In genomic region chr1:198632007-198632406, GRCh38 we compare ENCODE assay signal across 30 cellular contexts. TPM values are rescaled to one million over a fixed set of nuclear protein-coding genes. Genes with fewer than 3 reads are reported as not detected.
DNase-seq lines count a peak whose midpoint lies in the region; ATAC-seq, FAIRE-seq and TF ChIP-seq lines count a peak whose summit lies in the region.
"Had no signal": no experiment of that assay in that cellular context is flagged by ENCODE, and none has a peak within 500 bp of the region (broad histone marks: within the 10 kb centered on the region; RNA-seq: fewer than 3 reads in every experiment).

No MANE protein-coding gene starts in this region.

- POLR2A ChIA-PET in activated B cell treated with CpG ODN at 0.5 μM for 24 hours (lab: Charles Lee): interaction anchor here (0.6 to 11.9 kb wide), 3 partner anchors 10 to 168 kb away, joined by 3 to 307 read pairs (median 4); no protein-coding TSS in a partner anchor

- H3K4me1 Mint-ChIP-seq in activated T-cell treated with anti-CD3 and anti-CD28 coated beads, Interleukin-2, amount 50 U/mL, for 24 hours (ENCODE audit: low read depth): peaks cover 88% of the 10 kb centered on the region
- peaks cover 95% of the 10 kb centered on the region for H3K4me1 Mint-ChIP-seq in activated B cell treated with CpG ODN at 0.5 μM for 24 hours
- peaks cover 87% of the 10 kb centered on the region for H3K4me1 Mint-ChIP-seq in central memory CD8-positive, alpha-beta T cell
- H3K4me1 Mint-ChIP-seq: nephron had no signal

- H3K9me3 Mint-ChIP-seq in activated T-cell treated with anti-CD3 and anti-CD28 coated beads, Interleukin-2, amount 50 U/mL, for 24 hours: peaks cover 7% of the 10 kb centered on the region
- peaks cover 3% of the 10 kb centered on the region for H3K9me3 Mint-ChIP-seq in activated B cell treated with CpG ODN at 0.5 μM for 24 hours
- peaks cover 7% of the 10 kb centered on the region for H3K9me3 Mint-ChIP-seq in central memory CD8-positive, alpha-beta T cell
- H3K9me3 Mint-ChIP-seq: nephron had no signal

- no peak overlapping the region for H3K4me3 ChIP-seq in upper lobe of left lung
- H3K4me3 ChIP-seq: BLaER1, gastroesophageal sphincter, left lung, testis had no signal

- no peak for DNase-seq in activated T-cell treated with anti-CD3 and anti-CD28 coated beads, Interleukin-2, amount 50 U/mL, for 24 hours
- no peak for DNase-seq in activated T-cell treated with anti-CD3 and anti-CD28 coated beads, Interleukin-2, amount 50 U/mL, for 1 hour
- DNase-seq in GM19239 (ENCODE audit: insufficient read length, low spot score) (no peak), activated B cell treated with CpG ODN at 0.5 μM for 24 hours (no peak), upper lobe of left lung (no peak), RCC 7860 (ENCODE audit: low spot score) (no peak)
- no peak for DNase-seq in central memory CD8-positive, alpha-beta T cell (ENCODE audit: low spot score in 2 of 2)
- DNase-seq: activated CD4-positive, alpha-beta T cell treated with anti-CD3 and anti-CD28 coated beads for 1 hour; caudate nucleus; hippocampal formation; immature natural killer cell; left lung; NCI-H1105; NCI-H1930; NCI-H226; NCI-H774; retina; small intestine; stimulated activated CD4-positive, alpha-beta T cell treated with anti-CD3 and anti-CD28 coated beads, Interleukin-2, amount 100 ng/mL, for 24 hours; testis had no signal

- H3K4me1 ChIP-seq in upper lobe of left lung: no peaks in the 10 kb centered on the region
- H3K4me1 ChIP-seq: gastroesophageal sphincter, testis had no signal

- 81 to 89% methylated on average over 2 of the region's 2 CpGs for WGBS in upper lobe of left lung, 2 donors

- peak overlapping the region; percentile 16 for H3K4me3 Mint-ChIP-seq in activated T-cell treated with anti-CD3 and anti-CD28 coated beads, Interleukin-2, amount 50 U/mL, for 24 hours
- peak overlapping the region; percentile 5 for H3K4me3 Mint-ChIP-seq in activated B cell treated with CpG ODN at 0.5 μM for 24 hours
- H3K4me3 Mint-ChIP-seq in central memory CD8-positive, alpha-beta T cell: no peak overlapping the region
- H3K4me3 Mint-ChIP-seq: immature natural killer cell, nephron had no signal

- no peak overlapping the region for H3K27ac ChIP-seq in upper lobe of left lung
- H3K27ac ChIP-seq: BLaER1, gastroesophageal sphincter, testis had no signal

- ATAC-seq in activated B cell treated with CpG ODN at 0.5 μM for 24 hours (ENCODE audit: low read depth) (no peak), HG03039 (IDR thresholded peaks at IDR 0.05; ENCODE audit: unreplicated experiment) (no peak), upper lobe of left lung (ENCODE audit: low FRiP score in 2 of 2) (no peak)
- ATAC-seq in central memory CD8-positive, alpha-beta T cell (replicated peaks; ENCODE audit: extremely low read depth, poor library complexity, severe bottlenecking): no peak
- ATAC-seq: gastroesophageal sphincter, left lung, Right ventricle myocardium inferior had no signal

- no peak for TF ChIP-seq CTCF in activated B cell treated with CpG ODN at 0.5 μM for 24 hours (IDR thresholded peaks at IDR 0.05)
- TF ChIP-seq CTCF in upper lobe of left lung (IDR thresholded peaks at IDR 0.05): no peak

- no peaks in the 10 kb centered on the region for H3K36me3 ChIP-seq in upper lobe of left lung
- H3K36me3 ChIP-seq: BLaER1, gastroesophageal sphincter, left lung had no signal

- H3K27me3 Mint-ChIP-seq in activated T-cell treated with anti-CD3 and anti-CD28 coated beads, Interleukin-2, amount 50 U/mL, for 24 hours: no peaks in the 10 kb centered on the region
- no peaks in the 10 kb centered on the region for H3K27me3 Mint-ChIP-seq in activated B cell treated with CpG ODN at 0.5 μM for 24 hours
- H3K27me3 Mint-ChIP-seq in central memory CD8-positive, alpha-beta T cell: no peaks in the 10 kb centered on the region

- FAIRE-seq in GM19239 (lab: Jason Lieb, UNC) (peak; percentile 40), RCC 7860 (lab: Jason Lieb, UNC) (no peak)
- FAIRE-seq: astrocyte, small intestine, TTC549 had no signal

- peak overlapping the region; percentile 51 for H3K27ac Mint-ChIP-seq in activated T-cell treated with anti-CD3 and anti-CD28 coated beads, Interleukin-2, amount 50 U/mL, for 24 hours
- H3K27ac Mint-ChIP-seq in activated B cell treated with CpG ODN at 0.5 μM for 24 hours: peak overlapping the region; percentile 64
- peak overlapping the region; percentile 32 for H3K27ac Mint-ChIP-seq in central memory CD8-positive, alpha-beta T cell (ENCODE audit: low read depth)
- H3K27ac Mint-ChIP-seq: immature natural killer cell, nephron had no signal

- no peak for TF ChIP-seq EP300 in upper lobe of left lung (IDR thresholded peaks at IDR 0.05)

- H3K36me3 Mint-ChIP-seq in activated T-cell treated with anti-CD3 and anti-CD28 coated beads, Interleukin-2, amount 50 U/mL, for 24 hours (ENCODE audit: low read depth): peaks cover 21% of the 10 kb centered on the region
- H3K36me3 Mint-ChIP-seq in activated B cell treated with CpG ODN at 0.5 μM for 24 hours (ENCODE audit: low read depth): no peaks in the 10 kb centered on the region
- H3K36me3 Mint-ChIP-seq in central memory CD8-positive, alpha-beta T cell (ENCODE audit: insufficient read depth): peaks cover 12% of the 10 kb centered on the region

- no peak for TF ChIP-seq POLR2A in upper lobe of left lung (IDR thresholded peaks at IDR 0.05)

- intact Hi-C loops in activated B cell treated with CpG ODN at 0.5 μM for 24 hours (cut with micrococcal nuclease): no loop called here

- no peaks in the 10 kb centered on the region for H3K9me3 ChIP-seq in upper lobe of left lung
- H3K9me3 ChIP-seq: BLaER1, gastroesophageal sphincter, left lung, testis had no signal

- CTCF ChIA-PET in activated B cell treated with CpG ODN at 0.5 μM for 24 hours (lab: Charles Lee): interaction anchor here (2.0 kb wide), 1 partner anchor 10 kb away, joined by 10 read pairs; no protein-coding TSS in a partner anchor

- no peaks in the 10 kb centered on the region for H3K27me3 ChIP-seq in upper lobe of left lung
- H3K27me3 ChIP-seq: BLaER1, gastroesophageal sphincter, left lung, testis had no signal

RNA-seq across cellular contexts. Expression of gene PTPRC, which starts 6.8 kb away (rescaled TPM):
- total RNA-seq in activated B cell treated with CpG ODN at 0.5 μM for 24 hours (426 and 506 TPM in 2 replicates), upper lobe of left lung (100 to 1,000 TPM in 3 of 6 donors, 10 to 100 TPM in 3; 70.2 to 171 (median 101) TPM)
- total RNA-seq: A673, dermis microvascular lymphatic vessel endothelial cell, osteocyte had no signal
